10 cellular contexts compared by ENCODE assay signal in genomic region chr22:31085928-31086327, GRCh38. TPM values are rescaled to one million over a fixed set of nuclear protein-coding genes. Genes with fewer than 3 reads are reported as not detected.
DNase-seq lines count a peak whose midpoint lies in the region; TF ChIP-seq lines count a peak whose summit lies in the region.
"Had no signal": no experiment of that assay in that cellular context is flagged by ENCODE, and none has a peak within 500 bp of the region (broad histone marks: within the 10 kb centered on the region; RNA-seq: fewer than 3 reads in every experiment).

No MANE protein-coding gene starts in this region.

- intact Hi-C loops in esophagus squamous epithelium (cut with DNase I), result loop anchor here (10.0 kb wide), 1 partner anchor 321 kb away; no protein-coding TSS in a partner anchor

- peaks cover 47% of the 10 kb centered on the region for H3K4me1 ChIP-seq in DOHH2 (ENCODE audit: control insufficient read depth, low read length)
- peaks cover 30 to 87% (median 42%) of the 10 kb centered on the region in 3 donors for H3K4me1 ChIP-seq in esophagus squamous epithelium
- H3K4me1 ChIP-seq in rectal smooth muscle tissue (ENCODE audit: control insufficient read depth, insufficient read depth, low read length), result peaks cover 52% of the 10 kb centered on the region

- peak overlapping the region; percentile 1 for H3K9ac ChIP-seq in rectal smooth muscle tissue (ENCODE audit: low read length)

- POLR2A ChIA-PET in RWPE1 (lab: Yijun Ruan, JAX; ENCODE audit: low non-redundant PET), result no interaction called here

- no peaks in the 10 kb centered on the region for H3K27me3 ChIP-seq in DOHH2 (ENCODE audit: control insufficient read depth, low read length)
- H3K27me3 ChIP-seq in esophagus squamous epithelium, result no peaks in the 10 kb centered on the region
- no peaks in the 10 kb centered on the region for H3K27me3 ChIP-seq in rectal smooth muscle tissue (ENCODE audit: control insufficient read depth, insufficient read depth, low read length)

- CTCF ChIA-PET in RWPE1 (lab: Yijun Ruan, JAX), result no interaction called here

- H3F3A ChIP-seq in DOHH2 (ENCODE audit: control insufficient read depth, insufficient read depth), result 0 out of 2 replicates have a peak, but pooled peaks cover 4% of the 10 kb centered on the region

- no peaks in the 10 kb centered on the region for H3K9me2 ChIP-seq in DOHH2 (replicated peaks; ENCODE audit: control insufficient read depth, low read length)

- H3K79me2 ChIP-seq in DOHH2 (ENCODE audit: control insufficient read depth, low read length), result peaks cover 19% of the 10 kb centered on the region

- no peak for DNase-seq in RWPE1 (ENCODE audit: low spot score)
- DNase-seq in esophagus squamous epithelium (lab: John Stamatoyannopoulos, UW), result no peak
- DNase-seq in GM19238 (ENCODE audit: insufficient read length, low spot score), result no peak
- no peak for DNase-seq in DMS79 treated with DMSO at 0.1 percent for 48 hours (lab: John Stamatoyannopoulos, UW)
- no peak for DNase-seq in NCI-H1694 treated with DMSO at 0.1 percent for 48 hours (lab: John Stamatoyannopoulos, UW)
- no peak for DNase-seq in NCI-H510A treated with DMSO at 0.1 percent for 48 hours (lab: John Stamatoyannopoulos, UW)
- DNase-seq: activated CD8-positive, alpha-beta memory T cell treated with anti-CD3 and anti-CD28 coated beads, Interleukin-2, amount 50 U/mL, for 4 hours had no signal

- no peaks in the 10 kb centered on the region for H4K20me1 ChIP-seq in DOHH2 (ENCODE audit: control insufficient read depth, insufficient read depth, low read depth, low read length)

- H3K27ac ChIP-seq in DOHH2 (ENCODE audit: low read depth, low read length), result no peak overlapping the region
- peak overlapping the region; percentile 86 for H3K27ac ChIP-seq in RWPE1
- H3K27ac ChIP-seq in esophagus squamous epithelium, result peak overlapping the region; percentile 91 to 98 (median 95)
- H3K27ac ChIP-seq in rectal smooth muscle tissue (ENCODE audit: low read depth, low read length), result peak overlapping the region; percentile 98

- 70% methylated on average over 2 of the region's 3 CpGs; no CpG with 5 or more reads in 1 of the 2 donors for WGBS in esophagus squamous epithelium, 2 donors

- TF ChIP-seq CTCF in DOHH2 (IDR thresholded peaks at IDR 0.05; ENCODE audit: low read depth, low read length, poor library complexity, severe bottlenecking) (no peak), RWPE1 (conservative IDR thresholded peaks at IDR 0.05; ENCODE audit: low read depth) (no peak), esophagus squamous epithelium (IDR thresholded peaks at IDR 0.05) (no peak)

- H3K4me3 ChIP-seq in DOHH2 (ENCODE audit: low read length), result no peak overlapping the region; the same call in 1 of the 2 replicates
- peak overlapping the region in 2 of 4 donors; percentile 72 to 87 for H3K4me3 ChIP-seq in esophagus squamous epithelium
- peak overlapping the region; percentile 19 for H3K4me3 ChIP-seq in rectal smooth muscle tissue (ENCODE audit: low read length)

- H3K36me3 ChIP-seq in DOHH2 (ENCODE audit: control insufficient read depth, low read length), result 0 out of 2 replicates have a peak, but pooled peaks cover 3% of the 10 kb centered on the region
- H3K36me3 ChIP-seq in esophagus squamous epithelium, result peaks cover 12 to 41% (median 23%) of the 10 kb centered on the region in 3 donors
- peaks cover 20% of the 10 kb centered on the region for H3K36me3 ChIP-seq in rectal smooth muscle tissue (ENCODE audit: control insufficient read depth, insufficient read depth, low read length)

- peak overlapping the region; percentile 89; the same call in 1 of the 2 replicates for H3K4me2 ChIP-seq in DOHH2 (ENCODE audit: low read length)

- no peaks in the 10 kb centered on the region for H3K9me3 ChIP-seq in DOHH2 (ENCODE audit: control insufficient read depth, insufficient read depth, low read length)
- no peaks in the 10 kb centered on the region for H3K9me3 ChIP-seq in esophagus squamous epithelium

- no peak for TF ChIP-seq POLR2A in esophagus squamous epithelium (IDR thresholded peaks at IDR 0.05)

RNA-seq across cellular contexts. Expression of gene SMTN, which starts 4.8 kb away (rescaled TPM):
- 100 to 1,000 TPM in 1 of 4 donors, 10 to 100 TPM in 3; 28.2 to 158 (median 45.8) TPM for total RNA-seq in esophagus squamous epithelium

RNA-seq across cellular contexts. Expression of gene SELENOM, which starts 21.4 kb away (rescaled TPM):
- total RNA-seq in esophagus squamous epithelium, result 100 to 1,000 TPM in 2 of 4 donors, 10 to 100 TPM in 2; 13.3 to 291 (median 67.6) TPM

RNA-seq across cellular contexts. Expression of gene INPP5J, which starts 36.8 kb away (rescaled TPM):
- total RNA-seq in esophagus squamous epithelium, result 1 to 10 TPM in 2 of 4 donors, under 1 TPM in 2; 0.22 to 2.4 (median 0.84) TPM

RNA-seq across cellular contexts. Expression of gene PLA2G3, which starts 54.4 kb away (rescaled TPM):
- total RNA-seq in esophagus squamous epithelium, result 10 to 100 TPM in 1 of 4 donors, 1 to 10 TPM in 3; 5.0 to 27.0 (median 7.8) TPM
- total RNA-seq: ureter had no signal
